ENCODE assay signal across 1 cellular context in genomic region chr15:74460903-74461846, GRCh38.
TF ChIP-seq lines count a peak whose summit lies in the region.

UBL7 (minus strand) TSS chr15:74461160; CDS start chr15:74458867, 2,293 bp downstream.

TF ChIP-seq in HepG2, 621 proteins besides CTCF, POLR2A, EP300 and RAD21 (continued from another document and continues in another):
- peak; percentile 27; the same call in 1 of the 2 replicates for TF ChIP-seq BRF2 (CRISPR knock-in tag; IDR thresholded peaks at IDR 0.05)
- TF ChIP-seq ZNF629 (CRISPR knock-in tag; conservative IDR thresholded peaks at IDR 0.05): 0 out of 2 replicates have a peak, but pooled peaks have one; percentile 9
- no peak; the same call in 1 of the 2 replicates for TF ChIP-seq STAT6 (CRISPR knock-in tag; IDR thresholded peaks at IDR 0.05; ENCODE audit: borderline replicate concordance)
- peak; percentile 89 for TF ChIP-seq ZFY (CRISPR knock-in tag; IDR thresholded peaks at IDR 0.05)
- TF ChIP-seq RBM39 (IDR thresholded peaks at IDR 0.05; ENCODE audit: low read depth, low read length, poor library complexity, severe bottlenecking): peak; percentile 69
- peak; percentile 11; the same call in 1 of the 2 replicates for TF ChIP-seq ZNF607 (CRISPR knock-in tag; IDR thresholded peaks at IDR 0.05; ENCODE audit: borderline replicate concordance)
- no peak for TF ChIP-seq ZMAT5 (CRISPR knock-in tag; IDR thresholded peaks at IDR 0.05; ENCODE audit: borderline replicate concordance, low read depth)
- TF ChIP-seq KAT7 (CRISPR knock-in tag; IDR thresholded peaks at IDR 0.05; ENCODE audit: borderline replicate concordance): peak; percentile 54; the same call in 1 of the 2 replicates
- peak; percentile 49; the same call in 1 of the 2 replicates for TF ChIP-seq TBX3 (IDR thresholded peaks at IDR 0.05; ENCODE audit: borderline replicate concordance)
- no peak for TF ChIP-seq SAFB2 (CRISPR knock-in tag; IDR thresholded peaks at IDR 0.05; ENCODE audit: borderline replicate concordance, low read depth)
- peak; percentile 17; the same call in 1 of the 2 replicates for TF ChIP-seq SIX4 (CRISPR knock-in tag; IDR thresholded peaks at IDR 0.05)
- no peak for TF ChIP-seq HNRNPUL1 (IDR thresholded peaks at IDR 0.05; ENCODE audit: low read depth, low read length)
- TF ChIP-seq ZNF740 (CRISPR knock-in tag; IDR thresholded peaks at IDR 0.05): no peak
- TF ChIP-seq ELF4 (CRISPR knock-in tag; IDR thresholded peaks at IDR 0.05; ENCODE audit: borderline replicate concordance): peak; percentile 94
- TF ChIP-seq GTF3A (CRISPR knock-in tag; conservative IDR thresholded peaks at IDR 0.05): no peak
- no peak for TF ChIP-seq HOXA7 (CRISPR knock-in tag; IDR thresholded peaks at IDR 0.05)
- no peak for TF ChIP-seq EZH2 (conservative IDR thresholded peaks at IDR 0.05; ENCODE audit: low read depth, low read length)
- no peak for TF ChIP-seq HDAC6 (IDR thresholded peaks at IDR 0.05; ENCODE audit: low read depth, low read length)
- TF ChIP-seq ZKSCAN8 (CRISPR knock-in tag; IDR thresholded peaks at IDR 0.05; ENCODE audit: borderline replicate concordance): peak; percentile 27; the same call in 1 of the 2 replicates
- TF ChIP-seq UBTF (CRISPR knock-in tag; IDR thresholded peaks at IDR 0.05): peak; percentile 90
- TF ChIP-seq ZNF501 (CRISPR knock-in tag; IDR thresholded peaks at IDR 0.05): peak; percentile 77
- peak; percentile 76 for TF ChIP-seq ZBTB40 (IDR thresholded peaks at IDR 0.05)
- peak; percentile 82; the same call in 1 of the 2 replicates for TF ChIP-seq ZBTB40 (CRISPR knock-in tag; IDR thresholded peaks at IDR 0.05)
- no peak for TF ChIP-seq PLRG1 (conservative IDR thresholded peaks at IDR 0.05)
- peak; percentile 52; the same call in 1 of the 2 replicates for TF ChIP-seq AHDC1 (CRISPR knock-in tag; IDR thresholded peaks at IDR 0.05; ENCODE audit: borderline replicate concordance)
- no peak for TF ChIP-seq RFX5 (IDR thresholded peaks at IDR 0.05; ENCODE audit: low read depth, low read length)
- 0 out of 2 replicates have a peak, but pooled peaks have one; percentile 32 for TF ChIP-seq EED (CRISPR knock-in tag; IDR thresholded peaks at IDR 0.05)
- TF ChIP-seq ZBTB44 (CRISPR knock-in tag; IDR thresholded peaks at IDR 0.05): 0 out of 2 replicates have a peak, but pooled peaks have one; percentile 24
- peak; percentile 15; the same call in 1 of the 2 replicates for TF ChIP-seq CEBPG (CRISPR knock-in tag; IDR thresholded peaks at IDR 0.05)
- TF ChIP-seq SOX6 (IDR thresholded peaks at IDR 0.05): no peak
- TF ChIP-seq SOX6 (CRISPR knock-in tag; IDR thresholded peaks at IDR 0.05): peak; percentile 83
- TF ChIP-seq ZNF709 (CRISPR knock-in tag; IDR thresholded peaks at IDR 0.05): peak; percentile 79; the same call in 1 of the 2 replicates
- peak; percentile 62; the same call in 1 of the 2 replicates for TF ChIP-seq ZNF816 (CRISPR knock-in tag; IDR thresholded peaks at IDR 0.05; ENCODE audit: borderline replicate concordance)
